Comparison of ENCODE assay signal across 22 cellular contexts in genomic region chr9:136930014-136930413, GRCh38. TPM values are rescaled to one million over a fixed set of nuclear protein-coding genes. Genes with fewer than 3 reads are reported as not detected.
DNase-seq lines count a peak whose midpoint lies in the region; ATAC-seq, FAIRE-seq and TF ChIP-seq lines count a peak whose summit lies in the region.
"Had no signal": no experiment of that assay in that cellular context is flagged by ENCODE, and none has a peak within 500 bp of the region (broad histone marks: within the 10 kb centered on the region; RNA-seq: fewer than 3 reads in every experiment).

No MANE protein-coding gene starts in this region.

- peaks cover 35 to 53% of the 10 kb centered on the region in 2 donors for H3K4me1 ChIP-seq in gastrocnemius medialis
- H3K4me1 ChIP-seq in kidney (ENCODE audit: control insufficient read depth in 1 of 2, insufficient read depth in 1 of 2, low read depth in 1 of 2, low read length in 2 of 2) = no peaks in the 10 kb centered on the region

- peaks cover 27% of the 10 kb centered on the region for H3K4me1 Mint-ChIP-seq in activated CD4-positive, alpha-beta memory T cell treated with anti-CD3 and anti-CD28 coated beads for 36 hours (ENCODE audit: low read depth)
- peaks cover 20% of the 10 kb centered on the region for H3K4me1 Mint-ChIP-seq in activated CD4-positive, alpha-beta memory T cell treated with anti-CD3 and anti-CD28 coated beads, Interleukin-2, amount 10 ng/mL, durations not matched to agents 7 days and 5 days
- H3K4me1 Mint-ChIP-seq in natural killer cell = peaks cover 7 to 26% of the 10 kb centered on the region in 2 donors
- peaks cover 29 to 40% of the 10 kb centered on the region in 2 donors for H3K4me1 Mint-ChIP-seq in natural killer cell treated with Interleukin-12 subunit alpha and Interleukin-12 subunit beta and Interleukin-15 and Interleukin-18, amount 100 ng/mL, for 72 hours (ENCODE audit: low read depth in 2 of 2)

- H3K36me3 ChIP-seq in gastrocnemius medialis (no peaks in the 10 kb centered on the region), kidney (ENCODE audit: control insufficient read depth in 1 of 2, insufficient read depth in 2 of 2, low read length in 2 of 2) (no peaks in the 10 kb centered on the region)

- peak overlapping the region; percentile 51 for H3K27ac Mint-ChIP-seq in activated CD4-positive, alpha-beta memory T cell treated with anti-CD3 and anti-CD28 coated beads for 36 hours
- no peak overlapping the region for H3K27ac Mint-ChIP-seq in activated CD4-positive, alpha-beta memory T cell treated with anti-CD3 and anti-CD28 coated beads, Interleukin-2, amount 10 ng/mL, durations not matched to agents 7 days and 5 days
- peak overlapping the region; percentile 35 to 36 for H3K27ac Mint-ChIP-seq in natural killer cell
- peak overlapping the region in 1 of 2 donors; percentile 86 for H3K27ac Mint-ChIP-seq in natural killer cell treated with Interleukin-12 subunit alpha and Interleukin-12 subunit beta and Interleukin-15 and Interleukin-18, amount 100 ng/mL, for 72 hours
- H3K27ac Mint-ChIP-seq: CD4-positive, alpha-beta T cell; H9 had no signal

- ATAC-seq in natural killer cell (no peak), gastrocnemius medialis (no peak), HG03097 (IDR thresholded peaks at IDR 0.05; ENCODE audit: low FRiP score, unreplicated experiment) (no peak)
- no peak for ATAC-seq in natural killer cell treated with Interleukin-12 subunit alpha and Interleukin-12 subunit beta and Interleukin-15 and Interleukin-18, amount 100 ng/mL, for 72 hours

- no peak overlapping the region for H3K4me3 Mint-ChIP-seq in activated CD4-positive, alpha-beta memory T cell treated with anti-CD3 and anti-CD28 coated beads for 36 hours
- H3K4me3 Mint-ChIP-seq in activated CD4-positive, alpha-beta memory T cell treated with anti-CD3 and anti-CD28 coated beads, Interleukin-2, amount 10 ng/mL, durations not matched to agents 7 days and 5 days = no peak overlapping the region
- no peak overlapping the region for H3K4me3 Mint-ChIP-seq in natural killer cell
- H3K4me3 Mint-ChIP-seq in natural killer cell treated with Interleukin-12 subunit alpha and Interleukin-12 subunit beta and Interleukin-15 and Interleukin-18, amount 100 ng/mL, for 72 hours = no peak overlapping the region
- H3K4me3 Mint-ChIP-seq: CD4-positive, alpha-beta T cell; H9 had no signal

- TF ChIP-seq CTCF in natural killer cell (IDR thresholded peaks at IDR 0.05) = no peak
- TF ChIP-seq CTCF in gastrocnemius medialis (IDR thresholded peaks at IDR 0.05 in 4 of 5, conservative IDR thresholded peaks at IDR 0.05 in 1 of 5) = no peak
- TF ChIP-seq CTCF in kidney (IDR thresholded peaks at IDR 0.05; ENCODE audit: borderline replicate concordance, extremely low read depth, insufficient read depth) = no peak

- no peak for FAIRE-seq in kidney (lab: Jason Lieb, UNC)

- H3K4me3 ChIP-seq in gastrocnemius medialis (no peak overlapping the region), kidney (ENCODE audit: low read length in 2 of 2) (no peak overlapping the region)

- in situ Hi-C loops in gastrocnemius medialis (cut with MboI; ENCODE audit: low sequenced_read_pairs in 4 of 4) = loop anchor here in 1 of 4 donors (25.0 kb wide), 1 partner anchor 143 kb away; the partner anchor contains the start of genes CCDC183 and TMEM141

- H3K36me3 Mint-ChIP-seq in activated CD4-positive, alpha-beta memory T cell treated with anti-CD3 and anti-CD28 coated beads for 36 hours = peaks cover 19% of the 10 kb centered on the region
- peaks cover 63% of the 10 kb centered on the region for H3K36me3 Mint-ChIP-seq in activated CD4-positive, alpha-beta memory T cell treated with anti-CD3 and anti-CD28 coated beads, Interleukin-2, amount 10 ng/mL, durations not matched to agents 7 days and 5 days (ENCODE audit: low read depth)
- no peaks in the 10 kb centered on the region for H3K36me3 Mint-ChIP-seq in natural killer cell
- peaks cover 11% of the 10 kb centered on the region for H3K36me3 Mint-ChIP-seq in natural killer cell treated with Interleukin-12 subunit alpha and Interleukin-12 subunit beta and Interleukin-15 and Interleukin-18, amount 100 ng/mL, for 72 hours

- TF ChIP-seq POLR2A in gastrocnemius medialis (IDR thresholded peaks at IDR 0.05) = peak in 1 of 2 donors; percentile 15

- intact Hi-C loops in activated CD4-positive, alpha-beta memory T cell treated with anti-CD3 and anti-CD28 coated beads for 36 hours (cut with micrococcal nuclease) = no loop called here
- intact Hi-C loops in natural killer cell (cut with micrococcal nuclease) = no loop called here
- intact Hi-C loops in gastrocnemius medialis (cut with DNase I; ENCODE audit: low total_unique reads) = no loop called here
- intact Hi-C loops in kidney (cut with DNase I) = no loop called here

- H3K27me3 Mint-ChIP-seq in activated CD4-positive, alpha-beta memory T cell treated with anti-CD3 and anti-CD28 coated beads for 36 hours = no peaks in the 10 kb centered on the region
- H3K27me3 Mint-ChIP-seq in activated CD4-positive, alpha-beta memory T cell treated with anti-CD3 and anti-CD28 coated beads, Interleukin-2, amount 10 ng/mL, durations not matched to agents 7 days and 5 days = no peaks in the 10 kb centered on the region
- no peaks in the 10 kb centered on the region for H3K27me3 Mint-ChIP-seq in natural killer cell (ENCODE audit: low read depth in 2 of 2)
- H3K27me3 Mint-ChIP-seq in natural killer cell treated with Interleukin-12 subunit alpha and Interleukin-12 subunit beta and Interleukin-15 and Interleukin-18, amount 100 ng/mL, for 72 hours = no peaks in the 10 kb centered on the region
- H3K27me3 Mint-ChIP-seq: CD4-positive, alpha-beta T cell had no signal

- no peaks in the 10 kb centered on the region for H3K9me3 Mint-ChIP-seq in activated CD4-positive, alpha-beta memory T cell treated with anti-CD3 and anti-CD28 coated beads for 36 hours
- H3K9me3 Mint-ChIP-seq in activated CD4-positive, alpha-beta memory T cell treated with anti-CD3 and anti-CD28 coated beads, Interleukin-2, amount 10 ng/mL, durations not matched to agents 7 days and 5 days = no peaks in the 10 kb centered on the region
- no peaks in the 10 kb centered on the region for H3K9me3 Mint-ChIP-seq in natural killer cell
- no peaks in the 10 kb centered on the region for H3K9me3 Mint-ChIP-seq in natural killer cell treated with Interleukin-12 subunit alpha and Interleukin-12 subunit beta and Interleukin-15 and Interleukin-18, amount 100 ng/mL, for 72 hours
- H3K9me3 Mint-ChIP-seq: CD4-positive, alpha-beta T cell; H9 had no signal

- H3K9me3 ChIP-seq in gastrocnemius medialis (no peaks in the 10 kb centered on the region), kidney (ENCODE audit: control insufficient read depth in 1 of 2, low read length in 2 of 2) (no peaks in the 10 kb centered on the region)
- H3K9me3 ChIP-seq: BE2C had no signal

- H3K27me3 ChIP-seq in gastrocnemius medialis = no peaks in the 10 kb centered on the region
- H3K27me3 ChIP-seq: BE2C had no signal

- H3K27ac ChIP-seq in gastrocnemius medialis = peak overlapping the region; percentile 91 to 96 (median 96)
- no peak overlapping the region for H3K27ac ChIP-seq in kidney (ENCODE audit: low read depth in 2 of 2, low read length in 2 of 2)

- no peak for DNase-seq in activated CD4-positive, alpha-beta memory T cell treated with anti-CD3 and anti-CD28 coated beads for 36 hours
- DNase-seq in activated CD4-positive, alpha-beta memory T cell treated with anti-CD3 and anti-CD28 coated beads, Interleukin-2, amount 10 ng/mL, durations not matched to agents 7 days and 5 days = no peak
- no peak for DNase-seq in natural killer cell
- DNase-seq in natural killer cell treated with Interleukin-12 subunit alpha and Interleukin-12 subunit beta and Interleukin-15 and Interleukin-18, amount 100 ng/mL, for 72 hours (ENCODE audit: low spot score) = no peak
- no peak for DNase-seq in gastrocnemius medialis
- DNase-seq in kidney = no peak
- no peak for DNase-seq in DMS153 (lab: John Stamatoyannopoulos, UW)
- DNase-seq: 8988T; BE2C; Calu3; CD4-positive, alpha-beta T cell; DMS79 treated with DMSO at 0.1 percent for 48 hours; H9; NCI-H1105; NCI-H1694 treated with DMSO at 0.1 percent for 48 hours; NCI-H2107; NCI-H226; NCI-H524 treated with DMSO at 0.1 percent for 48 hours had no signal

- CTCF ChIA-PET in activated CD4-positive, alpha-beta memory T cell treated with anti-CD3 and anti-CD28 coated beads for 36 hours (lab: Charles Lee) = interaction anchor here (0.6 to 0.7 kb wide), 3 partner anchors 82 to 902 kb away, joined by 3 to 4 read pairs (median 3); no protein-coding TSS in a partner anchor
- CTCF ChIA-PET in activated CD4-positive, alpha-beta memory T cell treated with anti-CD3 and anti-CD28 coated beads, Interleukin-2, amount 10 ng/mL, durations not matched to agents 7 days and 5 days (lab: Charles Lee) = interaction anchor here (0.6 kb wide), 2 partner anchors 193 to 279 kb away, joined by 3 read pairs; no protein-coding TSS in a partner anchor

- POLR2A ChIA-PET in activated CD4-positive, alpha-beta memory T cell treated with anti-CD3 and anti-CD28 coated beads for 36 hours (lab: Charles Lee) = interaction anchor here (0.8 kb wide), 1 partner anchor 14 kb away, joined by 3 read pairs; no protein-coding TSS in a partner anchor
- POLR2A ChIA-PET in activated CD4-positive, alpha-beta memory T cell treated with anti-CD3 and anti-CD28 coated beads, Interleukin-2, amount 10 ng/mL, durations not matched to agents 7 days and 5 days (lab: Charles Lee) = no interaction called here

- H3K9ac ChIP-seq in kidney (ENCODE audit: low read length in 2 of 2) = no peak overlapping the region

RNA-seq across cellular contexts. Expression of gene FBXW5, which starts 14.5 kb away (rescaled TPM):
- 10 to 100 TPM; 66.8 to 69.4 TPM for total RNA-seq in activated CD4-positive, alpha-beta memory T cell treated with anti-CD3 and anti-CD28 coated beads for 36 hours
- 100 to 1,000 TPM; 118 to 119 TPM for total RNA-seq in activated CD4-positive, alpha-beta memory T cell treated with anti-CD3 and anti-CD28 coated beads, Interleukin-2, amount 10 ng/mL, durations not matched to agents 7 days and 5 days
- total RNA-seq in natural killer cell = 100 to 1,000 TPM; 117 to 144 (median 136) TPM
- total RNA-seq in natural killer cell treated with Interleukin-12 subunit alpha and Interleukin-12 subunit beta and Interleukin-15 and Interleukin-18, amount 100 ng/mL, for 72 hours = 100 to 1,000 TPM; 102 to 155 TPM
- total RNA-seq in gastrocnemius medialis = 100 to 1,000 TPM; 329 to 469 (median 435) TPM
- total RNA-seq in kidney = 97.2 TPM
- 92.5 TPM for polyA plus RNA-seq in kidney (ENCODE audit: insufficient read depth, low read depth, low replicate concordance)

RNA-seq across cellular contexts. Expression of gene C8G, which starts 15.0 kb away (rescaled TPM):
- total RNA-seq in activated CD4-positive, alpha-beta memory T cell treated with anti-CD3 and anti-CD28 coated beads for 36 hours = under 1 TPM; 0.90 to 0.94 TPM
- 1 to 10 TPM; 1.5 to 3.2 TPM for total RNA-seq in activated CD4-positive, alpha-beta memory T cell treated with anti-CD3 and anti-CD28 coated beads, Interleukin-2, amount 10 ng/mL, durations not matched to agents 7 days and 5 days
- 1 to 10 TPM; 3.9 to 8.5 (median 7.3) TPM for total RNA-seq in natural killer cell
- total RNA-seq in natural killer cell treated with Interleukin-12 subunit alpha and Interleukin-12 subunit beta and Interleukin-15 and Interleukin-18, amount 100 ng/mL, for 72 hours = 1 to 10 TPM; 2.4 to 2.5 TPM
- total RNA-seq in gastrocnemius medialis = 1 to 10 TPM in 2 of 4 donors, not detected in 2; 1.7 to 5.2 TPM
- total RNA-seq in kidney = 1.9 TPM
- 2.1 TPM for polyA plus RNA-seq in kidney (ENCODE audit: insufficient read depth, low read depth, low replicate concordance)
- total RNA-seq: CD4-positive, alpha-beta T cell; G401; LHCN-M2 had no signal

RNA-seq across cellular contexts. Expression of gene LCN12, which starts 22.1 kb away (rescaled TPM):
- 1 to 10 TPM; 1.6 to 2.1 TPM for total RNA-seq in activated CD4-positive, alpha-beta memory T cell treated with anti-CD3 and anti-CD28 coated beads for 36 hours
- 1 to 10 TPM; 2.5 to 2.9 TPM for total RNA-seq in activated CD4-positive, alpha-beta memory T cell treated with anti-CD3 and anti-CD28 coated beads, Interleukin-2, amount 10 ng/mL, durations not matched to agents 7 days and 5 days
- total RNA-seq in natural killer cell (10 to 100 TPM in 1 of 3 donors, 1 to 10 TPM in 2; 9.2 to 11.3 (median 9.8) TPM), gastrocnemius medialis (not detected), kidney (42.9 TPM)
- 1 to 10 TPM; 2.0 to 2.2 TPM for total RNA-seq in natural killer cell treated with Interleukin-12 subunit alpha and Interleukin-12 subunit beta and Interleukin-15 and Interleukin-18, amount 100 ng/mL, for 72 hours
- 35.5 TPM for polyA plus RNA-seq in kidney (ENCODE audit: insufficient read depth, low read depth, low replicate concordance)
- total RNA-seq: G401, HT1080, LHCN-M2 had no signal

RNA-seq across cellular contexts. Expression of gene TRAF2, which starts 43.7 kb away (rescaled TPM):
- 10 to 100 TPM; 40.0 to 41.4 TPM for total RNA-seq in activated CD4-positive, alpha-beta memory T cell treated with anti-CD3 and anti-CD28 coated beads for 36 hours
- total RNA-seq in activated CD4-positive, alpha-beta memory T cell treated with anti-CD3 and anti-CD28 coated beads, Interleukin-2, amount 10 ng/mL, durations not matched to agents 7 days and 5 days = 10 to 100 TPM; 43.6 to 45.7 TPM
- total RNA-seq in natural killer cell = 10 to 100 TPM; 17.4 to 35.5 (median 25.0) TPM
- 100 to 1,000 TPM in 1 of 2 donors, 10 to 100 TPM in 1; 55.7 to 107 TPM for total RNA-seq in natural killer cell treated with Interleukin-12 subunit alpha and Interleukin-12 subunit beta and Interleukin-15 and Interleukin-18, amount 100 ng/mL, for 72 hours
- total RNA-seq in gastrocnemius medialis = 1 to 10 TPM; 3.5 to 6.6 (median 4.8) TPM
- 16.9 TPM for total RNA-seq in kidney
- polyA plus RNA-seq in kidney (ENCODE audit: insufficient read depth, low read depth, low replicate concordance) = 11.4 TPM

RNA-seq across cellular contexts. Expression of gene PTGDS, which starts 47.3 kb away (rescaled TPM):
- total RNA-seq in activated CD4-positive, alpha-beta memory T cell treated with anti-CD3 and anti-CD28 coated beads for 36 hours = not detected
- 10 to 100 TPM; 44.2 to 45.4 TPM for total RNA-seq in activated CD4-positive, alpha-beta memory T cell treated with anti-CD3 and anti-CD28 coated beads, Interleukin-2, amount 10 ng/mL, durations not matched to agents 7 days and 5 days
- total RNA-seq in natural killer cell (100 to 1,000 TPM; 157 to 361 (median 296) TPM), gastrocnemius medialis (10 to 100 TPM in 3 of 4 donors, 1 to 10 TPM in 1; 2.3 to 35.2 (median 27.0) TPM), kidney (236 TPM)
- 1 to 10 TPM; 1.7 to 4.4 TPM for total RNA-seq in natural killer cell treated with Interleukin-12 subunit alpha and Interleukin-12 subunit beta and Interleukin-15 and Interleukin-18, amount 100 ng/mL, for 72 hours
- 709 TPM for polyA plus RNA-seq in kidney (ENCODE audit: insufficient read depth, low read depth, low replicate concordance)
- total RNA-seq: Calu3, G401, HT1080 had no signal

Comparison
In these comparisons a context has a peak if more than half of its experiments do, and no peak if none do; other contexts are left out.
1. H3K27ac ChIP-seq: peak in gastrocnemius medialis (4 of 4); none in kidney (0 of 2).